8 cellular contexts compared by ENCODE assay signal in genomic region chr4:140637836-140638235, GRCh38.
A peak's percentile ranks its signal among the peaks of the same experiment; 100 is the strongest.
DNase-seq lines count a peak whose midpoint lies in the region; ATAC-seq and TF ChIP-seq lines count a peak whose summit lies in the region.

No MANE protein-coding gene starts in this region.

- no peaks in the 10 kb centered on the region for H3K36me3 ChIP-seq in WERI-Rb-1
- peaks cover 0 to 5% of the 10 kb centered on the region in 2 donors for H3K36me3 ChIP-seq in aorta (ENCODE audit: control insufficient read depth in 1 of 2, insufficient read depth in 2 of 2, low read length in 1 of 2)

- peak; percentile 25 for DNase-seq in activated naive CD4-positive, alpha-beta T cell treated with Interleukin-2 at 50 U/mL for 16 hours
- DNase-seq in activated naive CD4-positive, alpha-beta T cell (lab: John Stamatoyannopoulos, UW): no peak
- DNase-seq in LNCaP clone FGC (ENCODE audit: low read depth) (no peak), WERI-Rb-1 (peak; percentile 60), glomerular visceral epithelial cell (ENCODE audit: extremely low spot score) (peak; percentile 14), aorta (no peak)
- DNase-seq in stimulated activated naive B cell treated with anti-CD40 and anti-IgM and Interleukin-4, amounts not matched to agents 10 μg/mL and 1 μg/mL and 100 μg/mL, for 72 hours: peak; percentile 23

- H3K4me1 ChIP-seq in aorta (ENCODE audit: control insufficient read depth in 1 of 2, insufficient read depth in 2 of 2, low read length in 2 of 2): no peaks in the 10 kb centered on the region

- H3K27ac ChIP-seq in WERI-Rb-1 (no peak overlapping the region), aorta (ENCODE audit: low read depth in 1 of 2, low read length in 2 of 2) (no peak overlapping the region)

- peaks cover 0 to 2% of the 10 kb centered on the region in 2 donors for H3K4me1 Mint-ChIP-seq in stimulated activated naive B cell treated with anti-CD40 and anti-IgM and Interleukin-4, amounts not matched to agents 10 μg/mL and 1 μg/mL and 100 μg/mL, for 72 hours

- no peaks in the 10 kb centered on the region for H3K9me3 ChIP-seq in WERI-Rb-1 (ENCODE audit: severe bottlenecking)
- no peaks in the 10 kb centered on the region for H3K9me3 ChIP-seq in aorta (ENCODE audit: control insufficient read depth, low read length)

- H3K27ac Mint-ChIP-seq in stimulated activated naive B cell treated with anti-CD40 and anti-IgM and Interleukin-4, amounts not matched to agents 10 μg/mL and 1 μg/mL and 100 μg/mL, for 72 hours: no peak overlapping the region

- H3K36me3 Mint-ChIP-seq in stimulated activated naive B cell treated with anti-CD40 and anti-IgM and Interleukin-4, amounts not matched to agents 10 μg/mL and 1 μg/mL and 100 μg/mL, for 72 hours: peaks cover 18 to 34% of the 10 kb centered on the region in 2 donors

- WGBS in aorta, 2 donors: 67 to 81% methylated on average over 6 of the region's 6 CpGs

- peak; percentile 91 for ATAC-seq in GM21529 (IDR thresholded peaks at IDR 0.05; ENCODE audit: unreplicated experiment)
- ATAC-seq in stimulated activated naive B cell treated with anti-CD40 and anti-IgM and Interleukin-4, amounts not matched to agents 10 μg/mL and 1 μg/mL and 100 μg/mL, for 72 hours (replicated peaks): peak; percentile 86 to 92
- ATAC-seq in aorta (ENCODE audit: low FRiP score): no peak

- intact Hi-C loops in aorta (cut with DNase I): loop anchor here in 1 of 2 donors (10.0 kb wide), 1 partner anchor 197 kb away; no protein-coding TSS in a partner anchor

- TF ChIP-seq CTCF in LNCaP clone FGC (IDR thresholded peaks at IDR 0.05; ENCODE audit: control insufficient read depth, extremely low read depth, insufficient read depth) (peak; percentile 59), WERI-Rb-1 (IDR thresholded peaks at IDR 0.05; ENCODE audit: low read depth, low read length) (peak; percentile 72)

- H3K27me3 ChIP-seq in WERI-Rb-1 (ENCODE audit: insufficient read depth, low read depth, severe bottlenecking): no peaks in the 10 kb centered on the region
- no peaks in the 10 kb centered on the region for H3K27me3 ChIP-seq in aorta (ENCODE audit: control insufficient read depth in 1 of 2, insufficient read depth in 2 of 2, low read length in 1 of 2)

- H3K4me3 ChIP-seq in LNCaP clone FGC (ENCODE audit: low read depth, low read length): no peak overlapping the region
- H3K4me3 ChIP-seq in WERI-Rb-1 (ENCODE audit: low read depth, low read length): no peak overlapping the region
- no peak overlapping the region for H3K4me3 ChIP-seq in aorta (ENCODE audit: low read length in 2 of 2)

- no peaks in the 10 kb centered on the region for H3K27me3 Mint-ChIP-seq in stimulated activated naive B cell treated with anti-CD40 and anti-IgM and Interleukin-4, amounts not matched to agents 10 μg/mL and 1 μg/mL and 100 μg/mL, for 72 hours

- H3K4me3 Mint-ChIP-seq in stimulated activated naive B cell treated with anti-CD40 and anti-IgM and Interleukin-4, amounts not matched to agents 10 μg/mL and 1 μg/mL and 100 μg/mL, for 72 hours: no peak overlapping the region

- no peaks in the 10 kb centered on the region for H3K9me3 Mint-ChIP-seq in stimulated activated naive B cell treated with anti-CD40 and anti-IgM and Interleukin-4, amounts not matched to agents 10 μg/mL and 1 μg/mL and 100 μg/mL, for 72 hours

Comparison
In these comparisons a context has a peak if more than half of its experiments do, and no peak if none do; other contexts are left out.
1. DNase-seq: peak in activated naive CD4-positive, alpha-beta T cell treated with Interleukin-2 at 50 U/mL for 16 hours (single experiment), WERI-Rb-1 (single experiment), glomerular visceral epithelial cell (single experiment) and stimulated activated naive B cell treated with anti-CD40 and anti-IgM and Interleukin-4, amounts not matched to agents 10 μg/mL and 1 μg/mL and 100 μg/mL, for 72 hours (single experiment); none in activated naive CD4-positive, alpha-beta T cell (0 of 4), LNCaP clone FGC (single experiment) and aorta (0 of 2).